Comparison of ENCODE assay signal across 9 cellular contexts in the genomic region with DNA sequence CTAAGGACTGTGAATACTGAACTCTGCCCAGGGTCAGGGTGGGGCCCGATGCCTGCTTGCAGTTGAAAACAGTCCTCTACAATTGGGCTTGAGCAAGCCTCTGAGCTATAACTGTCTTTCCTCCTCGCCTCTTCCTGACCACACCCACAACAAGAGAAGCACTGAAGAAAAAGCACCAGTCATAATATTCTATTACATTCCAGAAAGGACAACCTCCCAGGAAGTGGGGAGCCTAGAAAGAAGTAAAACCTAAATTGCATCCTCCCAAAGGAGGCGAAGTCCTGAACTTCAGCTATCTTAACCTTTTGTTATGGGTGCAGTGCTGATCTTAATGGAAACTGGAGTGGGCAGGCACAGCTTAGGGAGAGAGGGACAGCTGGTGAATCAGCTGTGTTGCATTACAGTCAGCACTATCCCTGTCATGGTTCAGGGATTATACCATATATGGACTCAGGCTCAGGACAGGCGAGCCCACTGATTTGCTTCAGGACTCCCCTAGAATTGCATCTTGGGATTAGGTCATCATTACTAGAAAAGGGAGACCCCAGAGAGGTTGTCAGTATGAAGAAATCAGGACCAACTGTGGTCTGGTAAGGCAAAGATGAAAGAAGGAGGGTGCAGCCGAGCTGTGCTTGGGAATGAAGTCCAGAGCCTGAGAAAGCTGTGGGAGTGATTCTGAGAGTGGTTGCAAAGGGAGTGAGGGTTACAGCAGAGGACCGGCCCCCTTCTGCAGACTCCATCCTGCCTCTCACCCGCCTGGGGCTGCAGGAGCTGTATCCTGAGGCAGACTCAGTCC. TPM values are rescaled to one million over a fixed set of nuclear protein-coding genes. Genes with fewer than 3 reads are reported as not detected.
A peak's percentile ranks its signal among the peaks of the same experiment; 100 is the strongest.
DNase-seq lines count a peak whose midpoint lies in the region; TF ChIP-seq lines count a peak whose summit lies in the region.
"Had no signal": no experiment of that assay in that cellular context is flagged by ENCODE, and none has a peak within 500 bp of the region (broad histone marks: within the 10 kb centered on the region; RNA-seq: fewer than 3 reads in every experiment).

No MANE protein-coding gene starts in this region.

- H3K36me3 ChIP-seq in H7 (replicated peaks; ENCODE audit: control insufficient read depth, insufficient read depth, low read length), result no peaks in the 10 kb centered on the region
- no peaks in the 10 kb centered on the region for H3K36me3 ChIP-seq in Loucy (ENCODE audit: insufficient read depth, low read length)
- H3K36me3 ChIP-seq in testis (ENCODE audit: low read depth, missing control alignments), result no peaks in the 10 kb centered on the region

- 25 to 41% methylated on average over 7 of the region's 7 CpGs for WGBS in testis, 2 donors

- H3K4me3 ChIP-seq in H7 (ENCODE audit: insufficient read depth, low read depth, low read length) (no peak overlapping the region), Loucy (ENCODE audit: low read length, poor library complexity, severe bottlenecking) (peak overlapping the region; percentile 29), testis (no peak overlapping the region)

- H4K20me1 ChIP-seq in Loucy (ENCODE audit: insufficient read depth, low read length, poor library complexity, severe bottlenecking), result no peaks in the 10 kb centered on the region

- intact Hi-C loops in testis (cut with DNase I; ENCODE audit: low total_unique reads), result loop anchor here (10.0 kb wide), 1 partner anchor 180 kb away; no protein-coding TSS in a partner anchor

- H3K79me2 ChIP-seq in Loucy (ENCODE audit: insufficient read depth, low read length), result no peaks in the 10 kb centered on the region

- peak overlapping the region; percentile 12 to 79 for H3K27ac ChIP-seq in testis
- H3K27ac ChIP-seq: 22Rv1 had no signal

- DNase-seq in NCI-H1417 (lab: John Stamatoyannopoulos, UW) (peak in 2 of 3 experiments; percentile 7 to 15), NCI-H1417 treated with DMSO at 0.1 percent for 48 hours (lab: John Stamatoyannopoulos, UW) (no peak), H7 (peak; percentile 23), amniotic epithelial cell (ENCODE audit: low read depth) (peak; percentile 97), islet precursor cell (peak; percentile 71), testis (peak; percentile 45), GF-D8 (lab: John Stamatoyannopoulos, UW) (no peak)

- H2AFZ ChIP-seq in Loucy (ENCODE audit: low read length), result peak overlapping the region; percentile 71

- H3K4me2 ChIP-seq in Loucy (ENCODE audit: low read depth, low read length, poor library complexity, severe bottlenecking), result peak overlapping the region; percentile 67

- H3K9ac ChIP-seq in Loucy (ENCODE audit: low read depth, low read length, poor library complexity, severe bottlenecking), result peak overlapping the region; percentile 25

- TF ChIP-seq CTCF in Loucy (conservative IDR thresholded peaks at IDR 0.05; ENCODE audit: low read length), result no peak
- no peak for TF ChIP-seq CTCF in testis (IDR thresholded peaks at IDR 0.05)

- H3K9me3 ChIP-seq in Loucy (ENCODE audit: insufficient read depth, low read depth, low read length), result no peaks in the 10 kb centered on the region
- H3K9me3 ChIP-seq in testis, result no peaks in the 10 kb centered on the region

- H3K4me1 ChIP-seq in Loucy (ENCODE audit: insufficient read depth, low read length, poor library complexity, severe bottlenecking) (peaks cover 37% of the 10 kb centered on the region), testis (peaks cover 23% of the 10 kb centered on the region)

- H3F3A ChIP-seq in Loucy (ENCODE audit: low read depth), result no peaks in the 10 kb centered on the region

- H3K9me2 ChIP-seq in Loucy (replicated peaks; ENCODE audit: low read depth, low read length), result no peaks in the 10 kb centered on the region

- TF ChIP-seq POLR2A in testis (IDR thresholded peaks at IDR 0.05), result no peak

- H3K27me3 ChIP-seq in H7 (ENCODE audit: control insufficient read depth, insufficient read depth, low read length) (no peaks in the 10 kb centered on the region), Loucy (ENCODE audit: insufficient read depth, low read length, poor library complexity, severe bottlenecking) (no peaks in the 10 kb centered on the region), testis (no peaks in the 10 kb centered on the region)

RNA-seq across cellular contexts. Expression of a gene that starts 18.3 kb away (rescaled TPM):
- total RNA-seq in H7 (2014; rRNA removed; shearing (Covaris generic)), result 8.7 and 9.2 TPM in 2 replicates
- 10 to 100 TPM; 21.1 to 26.1 TPM for total RNA-seq in testis
- 34.7 TPM for polyA plus RNA-seq in testis (ENCODE audit: insufficient read depth, low read depth, low replicate concordance)

Comparison
In these comparisons a context has a peak if more than half of its experiments do, and no peak if none do; other contexts are left out.
1. DNase-seq: peak in NCI-H1417 (2 of 3), H7 (single experiment), amniotic epithelial cell (single experiment), islet precursor cell (single experiment) and testis (single experiment); none in NCI-H1417 treated with DMSO at 0.1 percent for 48 hours (single experiment) and GF-D8 (single experiment).